27 cellular contexts compared by ENCODE assay signal in genomic region chr12:90712671-90713070, GRCh38.
DNase-seq lines count a peak whose midpoint lies in the region; ATAC-seq, FAIRE-seq and TF ChIP-seq lines count a peak whose summit lies in the region.
"Had no signal": no experiment of that assay in that cellular context is flagged by ENCODE, and none has a peak within 500 bp of the region (broad histone marks: within the 10 kb centered on the region; RNA-seq: fewer than 3 reads in every experiment).

No MANE protein-coding gene starts in this region.

- H3K36me3 Mint-ChIP-seq in osteocyte (ENCODE audit: unreplicated experiment), result no peaks in the 10 kb centered on the region

- H3K36me3 ChIP-seq in bronchial epithelial cell (ENCODE audit: control insufficient read depth, insufficient read depth, low read length), result no peaks in the 10 kb centered on the region
- H3K36me3 ChIP-seq: MG63, SJCRH30, thyroid gland had no signal

- peaks cover 22% of the 10 kb centered on the region for H3K4me1 Mint-ChIP-seq in osteocyte (ENCODE audit: unreplicated experiment)
- H3K4me1 Mint-ChIP-seq: nephron progenitor cell, T-helper 17 cell had no signal

- H3K27me3 Mint-ChIP-seq in osteocyte (ENCODE audit: unreplicated experiment), result no peaks in the 10 kb centered on the region
- H3K27me3 Mint-ChIP-seq: T-helper 17 cell had no signal

- no peaks in the 10 kb centered on the region for H3K9me3 Mint-ChIP-seq in osteocyte (ENCODE audit: unreplicated experiment)
- H3K9me3 Mint-ChIP-seq: nephron progenitor cell had no signal

- no peak for FAIRE-seq in bronchial epithelial cell (lab: Jason Lieb, UNC)

- ATAC-seq in GM18861 (IDR thresholded peaks at IDR 0.05; ENCODE audit: unreplicated experiment), result no peak
- no peak for ATAC-seq in GM18909 (IDR thresholded peaks at IDR 0.05; ENCODE audit: poor library complexity, unreplicated experiment)
- ATAC-seq: esophagus mucosa; left cardiac atrium; stimulated activated naive CD8-positive, alpha-beta T cell treated with anti-CD3 and anti-CD28 coated beads, Interleukin-15, Interleukin-2, amounts not matched to agents 100 U/mL and 50 U/mL, for 24 hours; T-helper 17 cell had no signal

- no peak overlapping the region for H3K4me3 ChIP-seq in bronchial epithelial cell (ENCODE audit: low read depth, low read length)
- H3K4me3 ChIP-seq: MG63, SJCRH30, smooth muscle cell, thyroid gland had no signal

- H3K27ac Mint-ChIP-seq in osteocyte (ENCODE audit: unreplicated experiment), result peak overlapping the region; percentile 19
- H3K27ac Mint-ChIP-seq: HFFc6, nephron progenitor cell, T-helper 17 cell had no signal

- TF ChIP-seq CTCF in bronchial epithelial cell (IDR thresholded peaks at IDR 0.05; ENCODE audit: insufficient read depth, low read length, severe bottlenecking) (no peak), osteocyte (IDR thresholded peaks at IDR 0.05) (no peak)

- peak; percentile 31 for DNase-seq in COLO829 (ENCODE audit: low spot score)
- peak; percentile 13 for DNase-seq in HT1080 (ENCODE audit: low read depth)
- peak; percentile 5 for DNase-seq in bronchial epithelial cell (ENCODE audit: low read depth)
- DNase-seq in osteocyte (ENCODE audit: extremely low spot score, unreplicated experiment), result no peak
- DNase-seq in DMS79 treated with DMSO at 0.1 percent for 48 hours (lab: John Stamatoyannopoulos, UW), result no peak
- DNase-seq in nucleus accumbens (lab: John Stamatoyannopoulos, UW), result no peak
- DNase-seq: activated CD4-positive, alpha-beta T cell treated with anti-CD3 and anti-CD28 coated beads, Interleukin-2, amount 50 U/mL, for 48 hours; activated T-cell treated with anti-CD3 and anti-CD28 coated beads for 4 hours; AML-193; amniotic stem cell; central memory CD4-positive, alpha-beta T cell; HFFc6; left cardiac atrium; MG63; NCI-H1436 treated with DMSO at 0.1 percent for 48 hours; NCI-H2171; nephron progenitor cell; OCI-M1; SJCRH30; stimulated activated CD4-positive, alpha-beta T cell treated with anti-CD3 and anti-CD28 coated beads, Interleukin-2, amount 100 ng/mL, for 48 hours; stimulated activated naive CD8-positive, alpha-beta T cell treated with anti-CD3 and anti-CD28 coated beads, Interleukin-15, Interleukin-2, amounts not matched to agents 100 U/mL and 50 U/mL, for 24 hours; T-helper 17 cell; thyroid gland had no signal

- H3K4me3 Mint-ChIP-seq in osteocyte (ENCODE audit: unreplicated experiment), result no peak overlapping the region
- H3K4me3 Mint-ChIP-seq: HFFc6, nephron progenitor cell, T-helper 17 cell had no signal

- no peaks in the 10 kb centered on the region for H3K27me3 ChIP-seq in bronchial epithelial cell (ENCODE audit: control insufficient read depth, insufficient read depth, low read length)
- H3K27me3 ChIP-seq: MG63, SJCRH30, thyroid gland had no signal

Comparison
In these comparisons a context has a peak if more than half of its experiments do, and no peak if none do; other contexts are left out.
1. DNase-seq: peak in COLO829 (single experiment), HT1080 (single experiment) and bronchial epithelial cell (single experiment); none in osteocyte (single experiment), DMS79 treated with DMSO at 0.1 percent for 48 hours (single experiment) and nucleus accumbens (0 of 56).